In the genomic region with DNA sequence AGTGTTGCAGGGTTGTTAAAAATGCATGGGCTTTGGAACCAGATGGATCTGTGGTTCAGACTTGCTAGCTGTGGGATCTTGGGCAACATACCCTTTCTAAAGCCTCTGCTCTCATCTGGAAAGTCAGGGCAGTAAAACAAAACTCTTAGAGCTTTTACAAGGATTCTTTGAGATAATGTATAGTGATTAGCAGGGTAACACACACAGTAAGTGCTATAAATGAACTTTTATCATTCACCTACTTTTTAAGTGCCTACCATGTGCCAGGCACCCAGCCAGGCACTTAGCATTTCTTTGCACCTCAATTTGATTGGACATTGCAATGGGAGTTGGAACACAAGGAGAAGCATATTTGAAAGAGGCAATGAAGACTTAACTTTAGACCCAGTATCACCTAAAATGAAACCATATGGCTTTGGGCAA, we compare ENCODE assay signal across 15 cellular contexts.
A peak's percentile ranks its signal among the peaks of the same experiment; 100 is the strongest.
DNase-seq lines count a peak whose midpoint lies in the region; ATAC-seq, FAIRE-seq and TF ChIP-seq lines count a peak whose summit lies in the region.
"Had no signal": no experiment of that assay in that cellular context is flagged by ENCODE, and none has a peak within 500 bp of the region (broad histone marks: within the 10 kb centered on the region; RNA-seq: fewer than 3 reads in every experiment).

No MANE protein-coding gene starts in this region.

- no peak for DNase-seq in HFFc6
- no peak for DNase-seq in H1 (ENCODE audit: low read depth in 1 of 2, low spot score in 2 of 2)
- DNase-seq in lower lobe of right lung: peak; percentile 45
- no peak for DNase-seq in stomach
- DNase-seq in NCI-H748 (lab: John Stamatoyannopoulos, UW; ENCODE audit: unreplicated experiment): no peak
- DNase-seq in GM12892 (ENCODE audit: insufficient read length): no peak
- no peak for DNase-seq in OCI-M1 (lab: John Stamatoyannopoulos, UW)
- DNase-seq in NCI-H2081 (lab: John Stamatoyannopoulos, UW): no peak
- DNase-seq: activated CD8-positive, alpha-beta T cell treated with anti-CD3 and anti-CD28 coated beads, Interleukin-2, amount 10 ng/mL, durations not matched to agents 7 days and 5 days; activated naive CD4-positive, alpha-beta T cell treated with anti-CD3 and anti-CD28 coated beads, Interleukin-2, amount 50 U/mL, for 16 hours; cortex of kidney; NCI-H2171; PC-9 had no signal

- no peak overlapping the region for H3K56ac ChIP-seq in H1 (replicated peaks; ENCODE audit: insufficient read length, low read depth, low read length)

- peak overlapping the region; percentile 55; the same call in 1 of the 2 replicates for H2BK12ac ChIP-seq in H1 (ENCODE audit: low read depth, low read length)

- H4K20me1 ChIP-seq in H1 (replicated peaks in 1 of 2; ENCODE audit: control insufficient read depth in 1 of 2, insufficient read depth in 2 of 2, low read length in 2 of 2): no peaks in the 10 kb centered on the region
- H4K20me1 ChIP-seq: BLaER1 had no signal

- H3K4me1 ChIP-seq in H1 (replicated peaks in 1 of 4; ENCODE audit: control insufficient read depth in 3 of 4, insufficient read depth in 4 of 4, low read length in 3 of 4) (peaks cover 0 to 2% (median 0%) of the 10 kb centered on the region in 4 experiments; a peak in 1 of 7 replicates), lower lobe of right lung (peaks cover 16% of the 10 kb centered on the region), stomach (peaks cover 0 to 4% (median 0%) of the 10 kb centered on the region in 4 donors)
- H3K4me1 ChIP-seq: BLaER1 had no signal

- no peak overlapping the region for H4K91ac ChIP-seq in H1 (replicated peaks; ENCODE audit: insufficient read length, low read length)

- TF ChIP-seq EP300 in H1 (IDR thresholded peaks at IDR 0.05; ENCODE audit: borderline replicate concordance in 1 of 2, low read depth in 2 of 2, low read length in 2 of 2) (no peak), stomach (IDR thresholded peaks at IDR 0.05) (no peak)

- H3K4me3 ChIP-seq in H1 (ENCODE audit: extremely low read depth in 1 of 4, insufficient read depth in 2 of 4, low read depth in 3 of 4, low read length in 4 of 4) (no peak overlapping the region), lower lobe of right lung (no peak overlapping the region), stomach (no peak overlapping the region)
- H3K4me3 ChIP-seq: BLaER1, PC-9, vagina had no signal

- TF ChIP-seq POLR2A in H1 (IDR thresholded peaks at IDR 0.05; ENCODE audit: control extremely low read depth in 1 of 2, low read depth in 2 of 2, low read length in 2 of 2): no peak
- TF ChIP-seq POLR2A in stomach (IDR thresholded peaks at IDR 0.05): no peak
- TF ChIP-seq POLR2A in GM12892 (IDR thresholded peaks at IDR 0.05; ENCODE audit: low read depth, low read length): no peak

- H4K8ac ChIP-seq in H1 (ENCODE audit: extremely low read depth, insufficient read depth, low read length): no peak overlapping the region

- H2BK15ac ChIP-seq in H1 (ENCODE audit: low read length): no peak overlapping the region

- no peaks in the 10 kb centered on the region for H3K79me2 ChIP-seq in H1 (ENCODE audit: control insufficient read depth in 1 of 2, insufficient read depth in 2 of 2, low read length in 2 of 2)

- H3K23ac ChIP-seq in H1 (ENCODE audit: insufficient read length): no peak overlapping the region

- H3K27ac ChIP-seq in H1 (ENCODE audit: low read depth, low read length) (no peak overlapping the region), lower lobe of right lung (peak overlapping the region; percentile 63), stomach (peak overlapping the region in 4 of 5 donors; percentile 49 to 81 (median 62))
- H3K27ac ChIP-seq: BLaER1, PC-9 had no signal

- H2BK20ac ChIP-seq in H1 (ENCODE audit: low read length): peak overlapping the region; percentile 2; the same call in 1 of the 2 replicates

- peak overlapping the region; percentile 70 for H3K4me3 Mint-ChIP-seq in HFFc6
- H3K4me3 Mint-ChIP-seq: activated CD8-positive, alpha-beta T cell treated with anti-CD3 and anti-CD28 coated beads, Interleukin-2, amount 10 ng/mL, durations not matched to agents 7 days and 5 days had no signal

- FAIRE-seq in H1 (lab: Jason Lieb, UNC): no peak
- FAIRE-seq in GM12892 (lab: Jason Lieb, UNC): no peak

- peaks cover 5% of the 10 kb centered on the region; the same call in 1 of the 2 replicates for H3K36me3 Mint-ChIP-seq in HFFc6 (ENCODE audit: low read depth)

- intact Hi-C loops in lower lobe of right lung (cut with DNase I): no loop called here
- intact Hi-C loops in stomach (cut with DNase I; ENCODE audit: low total_unique reads): no loop called here

- H3K4me1 Mint-ChIP-seq in HFFc6 (ENCODE audit: low read depth): peaks cover 73% of the 10 kb centered on the region

- no peaks in the 10 kb centered on the region for H3K79me1 ChIP-seq in H1 (ENCODE audit: low read depth, low read length)

- no peak for TF ChIP-seq RAD21 in H1 (IDR thresholded peaks at IDR 0.05 in 1 of 2, conservative IDR thresholded peaks at IDR 0.05 in 1 of 2; ENCODE audit: low read depth in 2 of 2, low read length in 2 of 2)

- POLR2A ChIA-PET in H1 (lab: Charles Lee; ENCODE audit: partially characterized antibody): no interaction called here

- H3K9me3 Mint-ChIP-seq in HFFc6: no peaks in the 10 kb centered on the region; the same call in 1 of the 2 replicates

- no peak overlapping the region for H2AK5ac ChIP-seq in H1 (ENCODE audit: low read depth, low read length)

- ATAC-seq in lower lobe of right lung: peak in 1 of 2 donors; percentile 39
- ATAC-seq: activated CD8-positive, alpha-beta T cell treated with anti-CD3 and anti-CD28 coated beads, Interleukin-2, amount 10 ng/mL, durations not matched to agents 7 days and 5 days had no signal

- H2BK5ac ChIP-seq in H1 (ENCODE audit: low read depth, low read length): peak overlapping the region; percentile 82; the same call in 1 of the 2 replicates

- peak overlapping the region; percentile 94 for H2BK120ac ChIP-seq in H1 (replicated peaks; ENCODE audit: low read depth, low read length)

- no peak overlapping the region for H3K14ac ChIP-seq in H1 (ENCODE audit: insufficient read length)

- H3K27me3 ChIP-seq in H1 (replicated peaks in 1 of 4; ENCODE audit: control insufficient read depth in 3 of 4, extremely low read depth in 1 of 4, insufficient read depth in 3 of 4, low read length in 3 of 4) (no peaks in the 10 kb centered on the region), lower lobe of right lung (ENCODE audit: low read depth) (no peaks in the 10 kb centered on the region), stomach (no peaks in the 10 kb centered on the region)
- H3K27me3 ChIP-seq: BLaER1, vagina had no signal

- no peak overlapping the region for H3K9ac ChIP-seq in H1 (replicated peaks in 1 of 4; ENCODE audit: extremely low read depth in 1 of 4, low read depth in 3 of 4, low read length in 3 of 4)
- H3K9ac ChIP-seq: BLaER1 had no signal

- H3K4me2 ChIP-seq in H1 (ENCODE audit: insufficient read depth in 1 of 2, low read depth in 2 of 2, low read length in 2 of 2): no peak overlapping the region
- H3K4me2 ChIP-seq: BLaER1, PC-9 had no signal

- no peak overlapping the region for H3K4ac ChIP-seq in H1 (replicated peaks; ENCODE audit: insufficient read length, low read depth, low read length)

- H4K5ac ChIP-seq in H1 (ENCODE audit: insufficient read length, low read depth, low read length): no peak overlapping the region

- H3K9me3 ChIP-seq in H1 (ENCODE audit: insufficient read depth in 2 of 2, low read depth in 1 of 2, low read length in 1 of 2) (no peaks in the 10 kb centered on the region), lower lobe of right lung (no peaks in the 10 kb centered on the region), stomach (no peaks in the 10 kb centered on the region)
- H3K9me3 ChIP-seq: BLaER1, vagina had no signal

- TF ChIP-seq CTCF in HFFc6 (IDR thresholded peaks at IDR 0.05) (no peak), H1 (IDR thresholded peaks at IDR 0.05; ENCODE audit: control extremely low read depth in 1 of 3, insufficient read depth in 1 of 3, low read depth in 1 of 3, low read length in 3 of 3) (no peak), lower lobe of right lung (IDR thresholded peaks at IDR 0.05) (no peak), stomach (IDR thresholded peaks at IDR 0.05) (no peak)

- H2AFZ ChIP-seq in H1 (ENCODE audit: low read length): no peak overlapping the region
- H2AFZ ChIP-seq: PC-9 had no signal

- CTCF ChIA-PET in H1 (lab: Charles Lee; ENCODE audit: partially characterized antibody): interaction anchor here (1.4 to 1.5 kb wide), 2 partner anchors 9 to 16 kb away, joined by 4 to 5 read pairs; no protein-coding TSS in a partner anchor

- H3K36me3 ChIP-seq in H1 (ENCODE audit: control insufficient read depth in 2 of 4, insufficient read depth in 4 of 4, low read length in 3 of 4) (no peaks in the 10 kb centered on the region), lower lobe of right lung (no peaks in the 10 kb centered on the region), stomach (no peaks in the 10 kb centered on the region)
- H3K36me3 ChIP-seq: BLaER1, vagina had no signal

- H3K18ac ChIP-seq in H1 (ENCODE audit: extremely low read depth, low read length): no peak overlapping the region

- no peaks in the 10 kb centered on the region; the same call in 1 of the 2 replicates for H3K23me2 ChIP-seq in H1 (ENCODE audit: low read depth, low read length)

- H3K27ac Mint-ChIP-seq in HFFc6: peak overlapping the region; percentile 98
- H3K27ac Mint-ChIP-seq: activated CD8-positive, alpha-beta T cell treated with anti-CD3 and anti-CD28 coated beads, Interleukin-2, amount 10 ng/mL, durations not matched to agents 7 days and 5 days had no signal

- no peaks in the 10 kb centered on the region; the same call in 1 of the 2 replicates for H3K27me3 Mint-ChIP-seq in HFFc6 (ENCODE audit: insufficient read depth)

TF ChIP-seq in H1, 55 proteins besides CTCF, POLR2A, EP300 and RAD21:
- TF ChIP-seq TAF7 (optimal IDR thresholded peaks at IDR 0.05; ENCODE audit: borderline replicate concordance, low read depth, low read length): no peak
- TF ChIP-seq HDAC2 (IDR thresholded peaks at IDR 0.05; ENCODE audit: borderline replicate concordance in 1 of 2, low read depth in 2 of 2, low read length in 2 of 2): no peak
- no peak for TF ChIP-seq ZNF274 (IDR thresholded peaks at IDR 0.05; ENCODE audit: borderline replicate concordance, extremely low read depth, low read length)
